ENCODE assay signal across 24 cellular contexts in the genomic region with DNA sequence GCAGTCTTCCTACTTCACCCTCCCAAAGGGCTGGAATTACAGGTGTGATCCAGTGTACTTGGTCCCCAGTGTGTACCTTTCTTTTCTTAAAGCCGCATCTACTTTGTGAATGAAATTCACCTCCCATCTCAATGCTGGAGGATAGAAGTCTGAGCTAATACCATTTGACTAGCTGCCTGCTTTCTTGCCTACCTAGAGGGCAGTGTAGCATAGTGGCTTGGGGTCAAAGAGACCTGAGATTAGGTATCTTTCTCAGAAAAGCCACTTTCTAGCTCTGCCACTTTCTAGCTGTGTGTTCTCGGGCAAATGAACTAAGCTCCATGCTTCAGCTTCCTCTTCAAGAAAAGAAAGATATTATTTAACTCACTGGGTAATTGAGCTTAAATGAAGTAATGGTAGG. TPM values are rescaled to one million over a fixed set of nuclear protein-coding genes. Genes with fewer than 3 reads are reported as not detected.
DNase-seq lines count a peak whose midpoint lies in the region; ATAC-seq, FAIRE-seq and TF ChIP-seq lines count a peak whose summit lies in the region.
"Had no signal": no experiment of that assay in that cellular context is flagged by ENCODE, and none has a peak within 500 bp of the region (broad histone marks: within the 10 kb centered on the region; RNA-seq: fewer than 3 reads in every experiment).

No MANE protein-coding gene starts in this region.

- peaks cover 2 to 3% of the 10 kb centered on the region in 2 experiments for H3K27me3 ChIP-seq in GM12878 (replicated peaks in 1 of 2; ENCODE audit: control insufficient read depth in 2 of 2, insufficient read depth in 2 of 2, low read length in 1 of 2)
- H3K27me3 ChIP-seq: BLaER1 had no signal

- peak; percentile 88 for FAIRE-seq in HTR-8/SVneo (lab: Jason Lieb, UNC)
- peak; percentile 52 for FAIRE-seq in GM12878 (lab: Jason Lieb, UNC)
- FAIRE-seq: A204.1, GM12891, GM18507 had no signal

- in situ Hi-C loops in GM12878 (cut with MboI), result no loop called here

- SMC1A ChIA-PET in GM12878 (lab: Charles Lee; ENCODE audit: uncharacterized antibody, unreplicated experiment), result interaction anchor here (0.6 to 0.7 kb wide), 2 partner anchors 17 to 100 kb away, joined by 3 read pairs; no protein-coding TSS in a partner anchor

- RAD21 ChIA-PET in GM12878 (lab: Charles Lee; ENCODE audit: unreplicated experiment), result interaction anchor here (0.9 kb wide), 1 partner anchor 165 kb away, joined by 3 read pairs; no protein-coding TSS in a partner anchor

- TF ChIP-seq CTCF in GM12864 (IDR thresholded peaks at IDR 0.05; ENCODE audit: low read depth, low read length, missing control alignments) (peak; percentile 26), GM12878 (IDR thresholded peaks at IDR 0.05 in 2 of 3, conservative IDR thresholded peaks at IDR 0.05 in 1 of 3; ENCODE audit: control insufficient read depth in 2 of 3, extremely low read depth in 1 of 3, insufficient read depth in 1 of 3, low read depth in 3 of 3, low read length in 3 of 3) (no peak)

- no peak for TF ChIP-seq POLR2A in GM12878 (IDR thresholded peaks at IDR 0.05; ENCODE audit: low read depth, low read length)

- H3K4me3 ChIP-seq in GM12864 (ENCODE audit: low read depth, low read length) (no peak overlapping the region), GM12878 (no peak overlapping the region)
- H3K4me3 ChIP-seq: BLaER1, GM23338, HAP-1 had no signal

- H3K9me3 ChIP-seq in GM12878 (replicated peaks; ENCODE audit: control insufficient read depth, insufficient read depth, low read length), result no peaks in the 10 kb centered on the region; the same call in 2 of the 3 replicates

- no peak for DNase-seq in GM12864 (ENCODE audit: low read depth)
- DNase-seq in HTR-8/SVneo (ENCODE audit: insufficient read length, low spot score), result no peak
- no peak for DNase-seq in GM12878 (ENCODE audit: low read depth, low spot score)
- DNase-seq in left lobe of liver (ENCODE audit: low spot score), result no peak
- DNase-seq in epidermal melanocyte (ENCODE audit: insufficient read length, low spot score), result no peak
- no peak for DNase-seq in NCI-H128 (lab: John Stamatoyannopoulos, UW; ENCODE audit: unreplicated experiment)
- no peak for DNase-seq in stimulated activated CD4-positive, alpha-beta T cell treated with anti-CD3 and anti-CD28 coated beads, Interleukin-12 subunit alpha, Interleukin-12 subunit beta, amount 100 ng/mL, for 4 hours
- DNase-seq: Caco-2; CD4-positive, CD25-positive, alpha-beta regulatory T cell; CD8-positive, alpha-beta T cell; DMS153; DMS79; GF-D8; HFFc6 had no signal

- CTCF ChIA-PET in GM12878 (lab: Yijun Ruan, JAX), result interaction anchor here (0.6 to 1.1 kb wide), 2 partner anchors 15 to 294 kb away, joined by 3 read pairs; no protein-coding TSS in a partner anchor

- H3K36me3 ChIP-seq in GM12878 (ENCODE audit: control insufficient read depth in 2 of 2, insufficient read depth in 2 of 2, low read length in 1 of 2), result no peaks in the 10 kb centered on the region
- H3K36me3 ChIP-seq: BLaER1, HAP-1 had no signal

- intact Hi-C loops in GM12878 (cut with micrococcal nuclease; ENCODE audit: unreplicated experiment), result no loop called here

- no peak for TF ChIP-seq RAD21 in GM12878 (IDR thresholded peaks at IDR 0.05; ENCODE audit: insufficient read depth, low read depth, low read length)

- BruUV-seq in GM12878 (replicated peaks; lab: Mats Ljungman, UMichigan), result no TSS peak

- POLR2A ChIA-PET in GM12878 (lab: Charles Lee), result no interaction called here

- H3K79me2 ChIP-seq in GM12878 (ENCODE audit: control insufficient read depth, insufficient read depth, low read length), result no peaks in the 10 kb centered on the region

- 64% methylated on average over 2 of the region's 2 CpGs for WGBS in GM12878 (ENCODE audit: insufficient coverage, insufficient replicate concordance, low lambda C conversion rate, missing lambda C conversion rate)

- H3K9ac ChIP-seq in GM12878 (ENCODE audit: control insufficient read depth, insufficient read depth, low read length), result no peak overlapping the region
- H3K9ac ChIP-seq: BLaER1 had no signal

- no peaks in the 10 kb centered on the region for H3K4me1 ChIP-seq in GM12878 (ENCODE audit: control insufficient read depth, insufficient read depth, low read length)
- H3K4me1 ChIP-seq: BLaER1, Caco-2, HAP-1 had no signal

- ATAC-seq in GM12878 (no peak), left lobe of liver (peak; percentile 20), HG02970 (IDR thresholded peaks at IDR 0.05; ENCODE audit: low FRiP score, unreplicated experiment) (no peak)
- ATAC-seq: CD8-positive, alpha-beta T cell; GM23338 had no signal

- no peak for TF ChIP-seq EP300 in GM12878 (IDR thresholded peaks at IDR 0.05; ENCODE audit: borderline replicate concordance in 1 of 2, control insufficient read depth in 1 of 2, low read depth in 2 of 2, low read length in 2 of 2)

- no peak overlapping the region for H3K27ac ChIP-seq in GM12878 (ENCODE audit: control insufficient read depth, insufficient read depth)
- H3K27ac ChIP-seq: 22Rv1, BLaER1, C4-2B had no signal

- H2AFZ ChIP-seq in GM12878 (ENCODE audit: control insufficient read depth, low read depth, low read length), result no peak overlapping the region
- H2AFZ ChIP-seq: GM23338 had no signal

- no peak overlapping the region for H3K4me2 ChIP-seq in GM12878 (ENCODE audit: control insufficient read depth, insufficient read depth)
- H3K4me2 ChIP-seq: BLaER1, GM23338 had no signal

- H4K20me1 ChIP-seq in GM12878 (ENCODE audit: control insufficient read depth, insufficient read depth), result no peaks in the 10 kb centered on the region
- H4K20me1 ChIP-seq: BLaER1 had no signal

TF ChIP-seq in GM12878, 131 proteins besides CTCF, POLR2A, EP300 and RAD21 (continues in another document):
- no peak for TF ChIP-seq HDAC2 (IDR thresholded peaks at IDR 0.05)
- no peak for TF ChIP-seq POLR2AphosphoS2 (IDR thresholded peaks at IDR 0.05; ENCODE audit: low read depth, low read length)
- no peak for TF ChIP-seq CREB1 (IDR thresholded peaks at IDR 0.05; ENCODE audit: low read depth)
- TF ChIP-seq, protein P1, sequence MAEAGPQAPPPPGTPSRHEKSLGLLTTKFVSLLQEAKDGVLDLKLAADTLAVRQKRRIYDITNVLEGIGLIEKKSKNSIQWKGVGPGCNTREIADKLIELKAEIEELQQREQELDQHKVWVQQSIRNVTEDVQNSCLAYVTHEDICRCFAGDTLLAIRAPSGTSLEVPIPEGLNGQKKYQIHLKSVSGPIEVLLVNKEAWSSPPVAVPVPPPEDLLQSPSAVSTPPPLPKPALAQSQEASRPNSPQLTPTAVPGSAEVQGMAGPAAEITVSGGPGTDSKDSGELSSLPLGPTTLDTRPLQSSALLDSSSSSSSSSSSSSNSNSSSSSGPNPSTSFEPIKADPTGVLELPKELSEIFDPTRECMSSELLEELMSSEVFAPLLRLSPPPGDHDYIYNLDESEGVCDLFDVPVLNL (IDR thresholded peaks at IDR 0.05; ENCODE audit: low read depth, low read length), result no peak
- TF ChIP-seq, protein P2, sequence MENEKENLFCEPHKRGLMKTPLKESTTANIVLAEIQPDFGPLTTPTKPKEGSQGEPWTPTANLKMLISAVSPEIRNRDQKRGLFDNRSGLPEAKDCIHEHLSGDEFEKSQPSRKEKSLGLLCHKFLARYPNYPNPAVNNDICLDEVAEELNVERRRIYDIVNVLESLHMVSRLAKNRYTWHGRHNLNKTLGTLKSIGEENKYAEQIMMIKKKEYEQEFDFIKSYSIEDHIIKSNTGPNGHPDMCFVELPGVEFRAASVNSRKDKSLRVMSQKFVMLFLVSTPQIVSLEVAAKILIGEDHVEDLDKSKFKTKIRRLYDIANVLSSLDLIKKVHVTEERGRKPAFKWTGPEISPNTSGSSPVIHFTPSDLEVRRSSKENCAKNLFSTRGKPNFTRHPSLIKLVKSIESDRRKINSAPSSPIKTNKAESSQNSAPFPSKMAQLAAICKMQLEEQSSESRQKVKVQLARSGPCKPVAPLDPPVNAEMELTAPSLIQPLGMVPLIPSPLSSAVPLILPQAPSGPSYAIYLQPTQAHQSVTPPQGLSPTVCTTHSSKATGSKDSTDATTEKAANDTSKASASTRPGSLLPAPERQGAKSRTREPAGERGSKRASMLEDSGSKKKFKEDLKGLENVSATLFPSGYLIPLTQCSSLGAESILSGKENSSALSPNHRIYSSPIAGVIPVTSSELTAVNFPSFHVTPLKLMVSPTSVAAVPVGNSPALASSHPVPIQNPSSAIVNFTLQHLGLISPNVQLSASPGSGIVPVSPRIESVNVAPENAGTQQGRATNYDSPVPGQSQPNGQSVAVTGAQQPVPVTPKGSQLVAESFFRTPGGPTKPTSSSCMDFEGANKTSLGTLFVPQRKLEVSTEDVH (IDR thresholded peaks at IDR 0.05; ENCODE audit: low read depth, partially characterized antibody), result no peak
- TF ChIP-seq STAT3 (IDR thresholded peaks at IDR 0.05; ENCODE audit: low read depth, low read length), result no peak
- TF ChIP-seq NR2C2 (IDR thresholded peaks at IDR 0.05; ENCODE audit: borderline replicate concordance, control insufficient read depth, insufficient read length, low read depth), result no peak
- TF ChIP-seq, protein P3, sequence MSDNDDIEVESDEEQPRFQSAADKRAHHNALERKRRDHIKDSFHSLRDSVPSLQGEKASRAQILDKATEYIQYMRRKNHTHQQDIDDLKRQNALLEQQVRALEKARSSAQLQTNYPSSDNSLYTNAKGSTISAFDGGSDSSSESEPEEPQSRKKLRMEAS (IDR thresholded peaks at IDR 0.05; ENCODE audit: low read depth, low read length), result no peak
- TF ChIP-seq TAF1 (IDR thresholded peaks at IDR 0.05; ENCODE audit: borderline replicate concordance, low read depth, low read length), result no peak
- no peak for TF ChIP-seq CHD2 (IDR thresholded peaks at IDR 0.05; ENCODE audit: borderline replicate concordance, low read depth, low read length)

RNA-seq across cellular contexts. Expression of a gene that starts 16.9 kb away (rescaled TPM):
- total RNA-seq in GM12878 (2013; cell fraction: nucleolus; rRNA removed), result not detected in 2 replicates
- total RNA-seq in GM12878 (2014; rRNA removed), result not detected in 2 replicates
- total RNA-seq in GM12878 (2014; rRNA removed; fragmentation: Illumina TruSeq; extraction: Trizol), result not detected in 2 replicates
- total RNA-seq in GM12878 (2021), result 0.26 TPM in 1 of 2 replicates, not detected in the other
- not detected for polyA plus RNA-seq in GM12878 (2011; ENCODE audit: low read depth)
- 0.03 TPM in 1 of 2 replicates, not detected in the other for polyA plus RNA-seq in GM12878 (2011; rRNA removed)
- polyA plus RNA-seq in GM12878 (2011; cell fraction: cytosol; rRNA removed), result 0.03 and 0.04 TPM in 2 replicates
- 0.03 and 0.06 TPM in 2 replicates for polyA plus RNA-seq in GM12878 (2011; cell fraction: nucleus; rRNA removed)
- 0.14 and 0.32 TPM in 2 replicates for polyA plus RNA-seq in GM12878 (2012)
- polyA plus RNA-seq in GM12878 (2014; fragmentation: Illumina TruSeq; extraction: Trizol), result not detected in 2 replicates
- polyA plus RNA-seq in GM12878 (2014; fragmentation: Nextera tagmentation; extraction: Ambion mirVana), result not detected
- polyA plus RNA-seq in GM12878 (2014; rRNA removed), result 0.03 TPM in 1 of 2 replicates, not detected in the other
- polyA plus RNA-seq in GM12878 (2016; fragmentation: Nextera tagmentation; extraction: Ambion mirVana), result under 1 TPM in 1 of 2 experiments, not detected in 1; 0.14 TPM
- not detected in 2 replicates for polyA minus RNA-seq in GM12878 (2011; rRNA and poly(A)+ RNA removed)
- 2.4 and 7.9 TPM in 2 replicates for polyA minus RNA-seq in GM12878 (2011; cell fraction: cytosol; rRNA and poly(A)+ RNA removed)
- polyA minus RNA-seq in GM12878 (2011; cell fraction: nucleus; rRNA and poly(A)+ RNA removed), result 0.12 and 0.96 TPM in 2 replicates
- 75.6 TPM for total RNA-seq in left lobe of liver
- total RNA-seq: CD4-positive, CD25-positive, alpha-beta regulatory T cell; CD8-positive, alpha-beta T cell; G401; HFFc6 had no signal
- polyA plus RNA-seq: CD4-positive, CD25-positive, alpha-beta regulatory T cell had no signal

Comparison
In these comparisons a context has a peak if more than half of its experiments do, and no peak if none do; other contexts are left out.
1. RNA of a gene that starts 16.9 kb away (total RNA-seq): 75.6 TPM in left lobe of liver (single experiment); 0.26 TPM in GM12878; every median in the first group is over 10 times any median in the second.